15 cellular contexts compared by ENCODE assay signal in genomic region chr20:5153612-5154542, GRCh38. TPM values are rescaled to one million over a fixed set of nuclear protein-coding genes. Genes with fewer than 3 reads are reported as not detected.
DNase-seq lines count a peak whose midpoint lies in the region; ATAC-seq, FAIRE-seq and TF ChIP-seq lines count a peak whose summit lies in the region.
"Had no signal": no experiment of that assay in that cellular context is flagged by ENCODE, and none has a peak within 500 bp of the region (broad histone marks: within the 10 kb centered on the region; RNA-seq: fewer than 3 reads in every experiment).

No MANE protein-coding gene starts in this region.

- no peak for ATAC-seq in left cardiac atrium

- no peaks in the 10 kb centered on the region for H3K27me3 Mint-ChIP-seq in stimulated activated naive CD8-positive, alpha-beta T cell treated with anti-CD3 and anti-CD28 coated beads, Interleukin-15, Interleukin-2, amounts not matched to agents 100 ng/mL and 50 ng/mL, for 24 hours

- peaks cover 8% of the 10 kb centered on the region for H3K36me3 Mint-ChIP-seq in stimulated activated naive CD8-positive, alpha-beta T cell treated with anti-CD3 and anti-CD28 coated beads, Interleukin-15, Interleukin-2, amounts not matched to agents 100 ng/mL and 50 ng/mL, for 24 hours (ENCODE audit: low read depth)

- no peaks in the 10 kb centered on the region for H3K9me3 ChIP-seq in left ventricle myocardium inferior (replicated peaks)
- H3K9me3 ChIP-seq: ascending aorta had no signal

- H3K27ac Mint-ChIP-seq in stimulated activated naive CD8-positive, alpha-beta T cell treated with anti-CD3 and anti-CD28 coated beads, Interleukin-15, Interleukin-2, amounts not matched to agents 100 ng/mL and 50 ng/mL, for 24 hours: peak overlapping the region; percentile 3

- H3K9me3 Mint-ChIP-seq in stimulated activated naive CD8-positive, alpha-beta T cell treated with anti-CD3 and anti-CD28 coated beads, Interleukin-15, Interleukin-2, amounts not matched to agents 100 ng/mL and 50 ng/mL, for 24 hours: no peaks in the 10 kb centered on the region

- intact Hi-C loops in left ventricle myocardium inferior (cut with micrococcal nuclease) (no loop called here), left cardiac atrium (cut with DNase I) (no loop called here)

- no peak for TF ChIP-seq CTCF in left ventricle myocardium inferior (IDR thresholded peaks at IDR 0.05; ENCODE audit: borderline replicate concordance)
- TF ChIP-seq CTCF in fibroblast of villous mesenchyme (IDR thresholded peaks at IDR 0.05; ENCODE audit: insufficient read depth, low read depth, low read length): no peak

- no peak for DNase-seq in left ventricle myocardium inferior
- DNase-seq in left cardiac atrium: no peak
- DNase-seq in RCC 7860 (ENCODE audit: low spot score): peak; percentile 41
- peak; percentile 55 for DNase-seq in fibroblast of villous mesenchyme (ENCODE audit: low read depth)
- no peak for DNase-seq in urothelium cell line (ENCODE audit: low spot score)
- DNase-seq in NOMO-1 (lab: John Stamatoyannopoulos, UW; ENCODE audit: unreplicated experiment in 2 of 2): no peak
- DNase-seq in GM19240 (ENCODE audit: insufficient read length, low spot score): no peak
- DNase-seq: effector memory CD4-positive, alpha-beta T cell; GDM1; hippocampal formation; NCI-H2081 treated with DMSO at 0.1 percent for 48 hours; stimulated activated CD4-positive, alpha-beta T cell treated with anti-CD3 and anti-CD28 coated beads, Interleukin-2, amount 100 ng/mL, for 48 hours had no signal

- no peak overlapping the region for H3K4me3 Mint-ChIP-seq in stimulated activated naive CD8-positive, alpha-beta T cell treated with anti-CD3 and anti-CD28 coated beads, Interleukin-15, Interleukin-2, amounts not matched to agents 100 ng/mL and 50 ng/mL, for 24 hours

- peaks cover 54% of the 10 kb centered on the region for H3K4me1 Mint-ChIP-seq in stimulated activated naive CD8-positive, alpha-beta T cell treated with anti-CD3 and anti-CD28 coated beads, Interleukin-15, Interleukin-2, amounts not matched to agents 100 ng/mL and 50 ng/mL, for 24 hours (ENCODE audit: low read depth)

- H3K4me1 ChIP-seq in left ventricle myocardium inferior: peaks cover 99% of the 10 kb centered on the region

- FAIRE-seq in RCC 7860 (lab: Jason Lieb, UNC) (peak; percentile 29), urothelium cell line (lab: Jason Lieb, UNC) (no peak)

- H3K27me3 ChIP-seq in left ventricle myocardium inferior (ENCODE audit: low read depth): no peaks in the 10 kb centered on the region
- H3K27me3 ChIP-seq: ascending aorta had no signal

- H3K36me3 ChIP-seq in left ventricle myocardium inferior: no peaks in the 10 kb centered on the region
- H3K36me3 ChIP-seq: ascending aorta had no signal

- peak overlapping the region; percentile 86 for H3K27ac ChIP-seq in left ventricle myocardium inferior (replicated peaks)
- H3K27ac ChIP-seq: parathyroid adenoma had no signal

- H3K4me3 ChIP-seq in left ventricle myocardium inferior (no peak overlapping the region), fibroblast of villous mesenchyme (ENCODE audit: low read depth, low read length) (no peak overlapping the region)
- H3K4me3 ChIP-seq: ascending aorta had no signal

RNA-seq across cellular contexts. Expression of gene CDS2, which starts 27.1 kb away (rescaled TPM):
- total RNA-seq in left ventricle myocardium inferior: 79.0 TPM
- total RNA-seq in left cardiac atrium: 10 to 100 TPM; 57.7 to 77.7 TPM
- 20.9 and 32.4 TPM in 2 replicates for total RNA-seq in fibroblast of villous mesenchyme

RNA-seq across cellular contexts. Expression of gene PCNA, which starts 34.1 kb away (rescaled TPM):
- total RNA-seq in left ventricle myocardium inferior: 28.0 TPM
- total RNA-seq in left cardiac atrium: 10 to 100 TPM; 23.9 to 38.1 TPM
- 79.6 and 121 TPM in 2 replicates for total RNA-seq in fibroblast of villous mesenchyme

RNA-seq across cellular contexts. Expression of gene TMEM230, which starts 41.0 kb away (rescaled TPM):
- total RNA-seq in left ventricle myocardium inferior (83.0 TPM), left cardiac atrium (10 to 100 TPM; 93.4 to 97.1 TPM), fibroblast of villous mesenchyme (110 and 153 TPM in 2 replicates)

Comparison
In these comparisons a context has a peak if more than half of its experiments do, and no peak if none do; other contexts are left out.
1. DNase-seq: peak in RCC 7860 (single experiment) and fibroblast of villous mesenchyme (single experiment); none in left ventricle myocardium inferior (single experiment), left cardiac atrium (single experiment), urothelium cell line (single experiment), NOMO-1 (0 of 2) and GM19240 (single experiment).